Comparison of ENCODE assay signal across 1 cellular context in the genomic region with DNA sequence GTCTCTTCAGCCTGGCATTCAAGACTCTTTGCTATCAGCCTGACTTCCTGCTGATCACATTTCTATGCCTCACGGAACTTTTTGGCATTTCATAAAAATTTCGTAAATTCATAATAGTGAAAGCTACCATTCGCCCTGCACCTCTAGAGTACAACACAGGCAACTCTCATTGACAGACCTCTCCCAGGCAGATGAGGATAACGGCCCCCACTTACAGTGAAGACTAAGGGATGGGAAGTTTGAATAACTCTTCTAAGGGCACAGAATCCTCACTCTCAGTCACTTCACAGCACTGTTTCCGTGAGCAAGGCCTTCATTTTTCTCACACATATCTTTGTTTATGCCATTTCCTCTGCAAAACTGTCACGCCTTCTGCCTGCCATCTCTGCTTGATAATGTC.
TF ChIP-seq lines count a peak whose summit lies in the region.

No MANE protein-coding gene starts in this region.

TF ChIP-seq in GM23338, 12 proteins besides CTCF, POLR2A, EP300 and RAD21 (continued from another document):
- TF ChIP-seq, protein P1, sequence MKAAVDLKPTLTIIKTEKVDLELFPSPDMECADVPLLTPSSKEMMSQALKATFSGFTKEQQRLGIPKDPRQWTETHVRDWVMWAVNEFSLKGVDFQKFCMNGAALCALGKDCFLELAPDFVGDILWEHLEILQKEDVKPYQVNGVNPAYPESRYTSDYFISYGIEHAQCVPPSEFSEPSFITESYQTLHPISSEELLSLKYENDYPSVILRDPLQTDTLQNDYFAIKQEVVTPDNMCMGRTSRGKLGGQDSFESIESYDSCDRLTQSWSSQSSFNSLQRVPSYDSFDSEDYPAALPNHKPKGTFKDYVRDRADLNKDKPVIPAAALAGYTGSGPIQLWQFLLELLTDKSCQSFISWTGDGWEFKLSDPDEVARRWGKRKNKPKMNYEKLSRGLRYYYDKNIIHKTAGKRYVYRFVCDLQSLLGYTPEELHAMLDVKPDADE (IDR thresholded peaks at IDR 0.05) = no peak
- TF ChIP-seq EZH2 (IDR thresholded peaks at IDR 0.05; ENCODE audit: low read depth, unreplicated experiment) = no peak
- TF ChIP-seq EZH2phosphoT487 (IDR thresholded peaks at IDR 0.05; ENCODE audit: unreplicated experiment) = no peak
- TF ChIP-seq POLR2AphosphoS5 (IDR thresholded peaks at IDR 0.05; ENCODE audit: low read depth) = no peak
- TF ChIP-seq ZNF331 (CRISPR knock-in tag; IDR thresholded peaks at IDR 0.05; ENCODE audit: low read depth) = no peak
- TF ChIP-seq CREB1 (CRISPR knock-in tag; IDR thresholded peaks at IDR 0.05; ENCODE audit: low read depth) = no peak
TF ChIP-seq in GM23338: peak in this region for 0.
